In genomic region chr17:70564006-70564620, GRCh38 we compare ENCODE assay signal across 16 cellular contexts.
A peak's percentile ranks its signal among the peaks of the same experiment; 100 is the strongest.
DNase-seq lines count a peak whose midpoint lies in the region; ATAC-seq and TF ChIP-seq lines count a peak whose summit lies in the region.
"Had no signal": no experiment of that assay in that cellular context is flagged by ENCODE, and none has a peak within 500 bp of the region (broad histone marks: within the 10 kb centered on the region; RNA-seq: fewer than 3 reads in every experiment).

No MANE protein-coding gene starts in this region.

- H3K4me3 ChIP-seq in epithelial cell of esophagus (ENCODE audit: low read length) (no peak overlapping the region), mesenchymal stem cell (ENCODE audit: insufficient read depth in 1 of 2, low read depth in 1 of 2, low read length in 2 of 2) (no peak overlapping the region)
- H3K4me3 ChIP-seq: A549 had no signal

- H2BK120ac ChIP-seq in mesenchymal stem cell (ENCODE audit: low read depth, low read length): no peak overlapping the region

- no peak overlapping the region for H3K23ac ChIP-seq in mesenchymal stem cell (ENCODE audit: low read length in 2 of 2)

- H2BK5ac ChIP-seq in mesenchymal stem cell (ENCODE audit: low read depth, low read length, poor library complexity, severe bottlenecking): no peak overlapping the region

- no peaks in the 10 kb centered on the region for H3K4me1 Mint-ChIP-seq in activated CD8-positive, alpha-beta memory T cell treated with anti-CD3 and anti-CD28 coated beads, Interleukin-2, amount 10 ng/mL, durations not matched to agents 7 days and 5 days
- H3K4me1 Mint-ChIP-seq: B cell had no signal

- no peak overlapping the region for H3K4me3 Mint-ChIP-seq in activated CD8-positive, alpha-beta memory T cell treated with anti-CD3 and anti-CD28 coated beads, Interleukin-2, amount 10 ng/mL, durations not matched to agents 7 days and 5 days
- H3K4me3 Mint-ChIP-seq: B cell; CD4-positive, alpha-beta T cell had no signal

- H3K9me3 ChIP-seq in mesenchymal stem cell (ENCODE audit: control insufficient read depth, low read length): no peaks in the 10 kb centered on the region
- H3K9me3 ChIP-seq: A549 had no signal

- H2BK12ac ChIP-seq in mesenchymal stem cell (ENCODE audit: low read length in 2 of 2): no peak overlapping the region

- no peak overlapping the region for H3K27ac ChIP-seq in mesenchymal stem cell (ENCODE audit: low read length, poor library complexity, severe bottlenecking)
- H3K27ac ChIP-seq: A549, RWPE1 had no signal

- ATAC-seq in GM18873 (IDR thresholded peaks at IDR 0.05; ENCODE audit: low FRiP score, unreplicated experiment): no peak
- no peak for ATAC-seq in activated CD8-positive, alpha-beta memory T cell treated with anti-CD3 and anti-CD28 coated beads, Interleukin-2, amount 10 ng/mL, durations not matched to agents 7 days and 5 days
- ATAC-seq: A549 had no signal

- H2AFZ ChIP-seq in mesenchymal stem cell (ENCODE audit: low read depth, low read length): no peak overlapping the region

- no peak overlapping the region for H3K4ac ChIP-seq in mesenchymal stem cell (ENCODE audit: low read depth in 1 of 2, low read length in 2 of 2)

- no peaks in the 10 kb centered on the region for H3K79me1 ChIP-seq in mesenchymal stem cell (replicated peaks; ENCODE audit: low read length, poor library complexity, severe bottlenecking)

- DNase-seq in AG09319 (ENCODE audit: extremely low read depth, low read depth): peak; percentile 12
- DNase-seq in LHCN-M2 (ENCODE audit: low read depth): peak; percentile 28
- peak; percentile 2 for DNase-seq in epithelial cell of esophagus (ENCODE audit: low read depth)
- peak; percentile 57 for DNase-seq in mesenchymal stem cell
- DNase-seq in T1000 (lab: John Stamatoyannopoulos, UW): no peak
- DNase-seq in AG20443 (ENCODE audit: low spot score): no peak
- no peak for DNase-seq in activated CD8-positive, alpha-beta memory T cell treated with anti-CD3 and anti-CD28 coated beads, Interleukin-2, amount 10 ng/mL, durations not matched to agents 7 days and 5 days
- DNase-seq: CD4-positive, alpha-beta T cell; Karpas-422; NCI-H226; NCI-H526; OCI-M1 had no signal

- H3K36me3 Mint-ChIP-seq in activated CD8-positive, alpha-beta memory T cell treated with anti-CD3 and anti-CD28 coated beads, Interleukin-2, amount 10 ng/mL, durations not matched to agents 7 days and 5 days: no peaks in the 10 kb centered on the region

- no peaks in the 10 kb centered on the region for H3K9me3 Mint-ChIP-seq in activated CD8-positive, alpha-beta memory T cell treated with anti-CD3 and anti-CD28 coated beads, Interleukin-2, amount 10 ng/mL, durations not matched to agents 7 days and 5 days (ENCODE audit: low read depth)
- H3K9me3 Mint-ChIP-seq: CD4-positive, alpha-beta T cell had no signal

- WGBS in mesenchymal stem cell: no CpG with 5 or more reads among the region's 2 CpGs

- no peaks in the 10 kb centered on the region for H3K27me3 ChIP-seq in mesenchymal stem cell (ENCODE audit: control insufficient read depth in 1 of 2, insufficient read depth in 1 of 2, low read length in 2 of 2)

- H3K4me1 ChIP-seq in mesenchymal stem cell (ENCODE audit: control insufficient read depth, insufficient read depth, low read depth, low read length): no peaks in the 10 kb centered on the region
- H3K4me1 ChIP-seq: A549 had no signal

- H2BK15ac ChIP-seq in mesenchymal stem cell (ENCODE audit: low read depth, poor library complexity, severe bottlenecking): no peak overlapping the region

- H3K4me2 ChIP-seq in mesenchymal stem cell (ENCODE audit: low read length, poor library complexity, severe bottlenecking): no peak overlapping the region
- H3K4me2 ChIP-seq: A549 had no signal

- no peak overlapping the region for H3K18ac ChIP-seq in mesenchymal stem cell (ENCODE audit: low read depth in 1 of 2, low read length in 2 of 2)

- no peak overlapping the region for H3K9ac ChIP-seq in mesenchymal stem cell (ENCODE audit: low read length)

- no peak overlapping the region for H4K91ac ChIP-seq in mesenchymal stem cell (ENCODE audit: low read length)

- CTCF ChIA-PET in activated CD8-positive, alpha-beta memory T cell treated with anti-CD3 and anti-CD28 coated beads, Interleukin-2, amount 10 ng/mL, durations not matched to agents 7 days and 5 days (lab: Charles Lee): no interaction called here

- no peaks in the 10 kb centered on the region for H3K27me3 Mint-ChIP-seq in activated CD8-positive, alpha-beta memory T cell treated with anti-CD3 and anti-CD28 coated beads, Interleukin-2, amount 10 ng/mL, durations not matched to agents 7 days and 5 days
- H3K27me3 Mint-ChIP-seq: B cell; CD4-positive, alpha-beta T cell had no signal

- no peaks in the 10 kb centered on the region for H3K36me3 ChIP-seq in mesenchymal stem cell (ENCODE audit: control insufficient read depth in 1 of 2, insufficient read depth in 2 of 2, low read depth in 1 of 2, low read length in 2 of 2)

- no peak overlapping the region for H4K8ac ChIP-seq in mesenchymal stem cell (ENCODE audit: low read length)

- no peak overlapping the region for H3K27ac Mint-ChIP-seq in activated CD8-positive, alpha-beta memory T cell treated with anti-CD3 and anti-CD28 coated beads, Interleukin-2, amount 10 ng/mL, durations not matched to agents 7 days and 5 days
- H3K27ac Mint-ChIP-seq: B cell; CD4-positive, alpha-beta T cell had no signal

- no peak overlapping the region for H3K14ac ChIP-seq in mesenchymal stem cell (ENCODE audit: low read length in 2 of 2)

- no peak overlapping the region for H2AK5ac ChIP-seq in mesenchymal stem cell (ENCODE audit: low read length, severe bottlenecking)

- TF ChIP-seq CTCF in AG09319 (IDR thresholded peaks at IDR 0.05; ENCODE audit: low read depth, low read length): no peak
- TF ChIP-seq CTCF in epithelial cell of esophagus (IDR thresholded peaks at IDR 0.05; ENCODE audit: insufficient read depth, low read depth, low read length, missing control alignments): no peak

Comparison
In these comparisons a context has a peak if more than half of its experiments do, and no peak if none do; other contexts are left out.
1. DNase-seq: peak in AG09319 (single experiment), LHCN-M2 (single experiment), epithelial cell of esophagus (single experiment) and mesenchymal stem cell (single experiment); none in T1000 (single experiment), AG20443 (single experiment) and activated CD8-positive, alpha-beta memory T cell treated with anti-CD3 and anti-CD28 coated beads, Interleukin-2, amount 10 ng/mL, durations not matched to agents 7 days and 5 days (single experiment).